8 cellular contexts compared by ENCODE assay signal in genomic region chr9:28662675-28663074, GRCh38.
"Had no signal": no experiment of that assay in that cellular context is flagged by ENCODE, and none has a peak within 500 bp of the region (broad histone marks: within the 10 kb centered on the region; RNA-seq: fewer than 3 reads in every experiment).

No MANE protein-coding gene starts in this region.

- ATAC-seq: GM12878 had no signal

- DNase-seq: GDM1, GF-D8 had no signal

- FAIRE-seq: G401.6, GM12878, GM12891, GM12892, GM18507, GM19239 had no signal

- H3K4me3 ChIP-seq: GM12878 had no signal
